2 cellular contexts compared by ENCODE assay signal in genomic region chr1:114036841-114037502, GRCh38.
TF ChIP-seq lines count a peak whose summit lies in the region.

No MANE protein-coding gene starts in this region.

TF ChIP-seq in GM23338, 12 proteins besides CTCF, POLR2A, EP300 and RAD21:
- TF ChIP-seq NANOG (IDR thresholded peaks at IDR 0.05; ENCODE audit: borderline replicate concordance) (peak; percentile 94), CREB1 (CRISPR knock-in tag; IDR thresholded peaks at IDR 0.05; ENCODE audit: low read depth) (0 out of 2 replicates have a peak, but pooled peaks have one; percentile 21), POLR2AphosphoS5 (IDR thresholded peaks at IDR 0.05; ENCODE audit: low read depth) (peak; percentile 28; the same call in 1 of the 2 replicates), ZNF114 (CRISPR knock-in tag; IDR thresholded peaks at IDR 0.05) (0 out of 2 replicates have a peak, but pooled peaks have one; percentile 53)

TF ChIP-seq in H1, 55 proteins besides CTCF, POLR2A, EP300 and RAD21:
- 0 out of 2 replicates have a peak, but pooled peaks have one; percentile 38 for TF ChIP-seq TCF12 (IDR thresholded peaks at IDR 0.05; ENCODE audit: low read depth, low read length)
- 0 out of 2 replicates have a peak, but pooled peaks have one; percentile 6 for TF ChIP-seq YY1 (IDR thresholded peaks at IDR 0.05; ENCODE audit: low read depth, low read length)
- peak; percentile 31; the same call in 1 of the 2 replicates for TF ChIP-seq E2F6 (IDR thresholded peaks at IDR 0.05)
- TF ChIP-seq NANOG (IDR thresholded peaks at IDR 0.05; ENCODE audit: insufficient read depth, low read depth, low read length, poor library complexity, severe bottlenecking): peak; percentile 28
- TF ChIP-seq SP1 (IDR thresholded peaks at IDR 0.05; ENCODE audit: low read depth, low read length): 0 out of 2 replicates have a peak, but pooled peaks have one; percentile 15
- peak; percentile 46 for TF ChIP-seq ASH2L (IDR thresholded peaks at IDR 0.05; ENCODE audit: low read length)
